In genomic region chr3:185927501-185928200, GRCh38 we compare ENCODE assay signal across 10 cellular contexts. TPM values are rescaled to one million over a fixed set of nuclear protein-coding genes. Genes with fewer than 3 reads are reported as not detected.
DNase-seq lines count a peak whose midpoint lies in the region; TF ChIP-seq lines count a peak whose summit lies in the region.
"Had no signal": no experiment of that assay in that cellular context is flagged by ENCODE, and none has a peak within 500 bp of the region (broad histone marks: within the 10 kb centered on the region; RNA-seq: fewer than 3 reads in every experiment).

No MANE protein-coding gene starts in this region.

- no peaks in the 10 kb centered on the region for H3K9me3 Mint-ChIP-seq in IgD-negative memory B cell

- H3K27ac ChIP-seq in AG04450 (ENCODE audit: low read depth, low read length), result no peak overlapping the region

- H3K27me3 ChIP-seq in AG04450 (ENCODE audit: control insufficient read depth, insufficient read depth, low read length), result no peaks in the 10 kb centered on the region
- no peaks in the 10 kb centered on the region for H3K27me3 ChIP-seq in mucosa of stomach (ENCODE audit: control insufficient read depth, insufficient read depth, low read length)
- H3K27me3 ChIP-seq: tibial nerve had no signal

- H3K4me3 Mint-ChIP-seq in IgD-negative memory B cell, result peak overlapping the region; percentile 16 to 93 (median 55)

- H3K27me3 Mint-ChIP-seq in IgD-negative memory B cell, result no peaks in the 10 kb centered on the region

- peak overlapping the region; percentile 32 for H3K9ac ChIP-seq in mucosa of stomach (ENCODE audit: low read length)

- CTCF ChIA-PET in AG04450 (lab: Charles Lee), result interaction anchor here (0.8 to 10.3 kb wide), 5 partner anchors 14 to 267 kb away, joined by 3 to 99 read pairs (median 9); no protein-coding TSS in a partner anchor

- H3K4me1 Mint-ChIP-seq in IgD-negative memory B cell, result peaks cover 65 to 77% (median 71%) of the 10 kb centered on the region in 3 donors

- H3K4me1 ChIP-seq in mucosa of stomach (ENCODE audit: control insufficient read depth, insufficient read depth, low read length), result peaks cover 59% of the 10 kb centered on the region

- peaks cover 6% of the 10 kb centered on the region for H3K36me3 Mint-ChIP-seq in IgD-negative memory B cell

- H3K9me3 ChIP-seq in AG04450 (ENCODE audit: control insufficient read depth, insufficient read depth, low read length), result no peaks in the 10 kb centered on the region
- H3K9me3 ChIP-seq in mucosa of stomach (ENCODE audit: control insufficient read depth, low read length), result no peaks in the 10 kb centered on the region
- H3K9me3 ChIP-seq: tibial nerve had no signal

- POLR2A ChIA-PET in AG04450 (lab: Yijun Ruan, JAX), result interaction anchor here (0.6 to 4.9 kb wide), 3 partner anchors 10 to 175 kb away, joined by 4 to 26 read pairs (median 13); partner anchors contain the start of gene TRA2B

- H3K27ac Mint-ChIP-seq in IgD-negative memory B cell, result peak overlapping the region; percentile 0 to 95 (median 74)

- DNase-seq in AG04450 (ENCODE audit: low read depth, low spot score), result no peak
- peak; percentile 20 for DNase-seq in cerebellar cortex (ENCODE audit: low spot score)
- DNase-seq in NK-92 treated with Interleukin-12 subunit alpha and Interleukin-12 subunit beta, amount 100 ng/mL, for 24 hours (lab: John Stamatoyannopoulos, UW), result no peak
- DNase-seq in hepatic stellate cell (ENCODE audit: low spot score), result no peak
- no peak for DNase-seq in COLO668 (lab: John Stamatoyannopoulos, UW; ENCODE audit: unreplicated experiment)
- no peak for DNase-seq in nucleus accumbens (lab: John Stamatoyannopoulos, UW)

- no peaks in the 10 kb centered on the region for H3K36me3 ChIP-seq in mucosa of stomach (ENCODE audit: control insufficient read depth, insufficient read depth, low read length)

- H3K4me3 ChIP-seq in AG04450 (ENCODE audit: low read depth, low read length), result peak overlapping the region; percentile 1; the same call in 1 of the 2 replicates
- H3K4me3 ChIP-seq in mucosa of stomach (ENCODE audit: low read length), result no peak overlapping the region
- H3K4me3 ChIP-seq: skin epidermis had no signal

- no peak for TF ChIP-seq CTCF in AG04450 (IDR thresholded peaks at IDR 0.05; ENCODE audit: low read depth, low read length)

RNA-seq across cellular contexts. Expression of gene TRA2B, which starts 10.2 kb away (rescaled TPM):
- polyA plus RNA-seq in AG04450 (2011; rRNA removed) (170 and 216 TPM in 2 replicates), IgD-negative memory B cell (358 TPM)
- 237 and 264 TPM in 2 replicates for polyA minus RNA-seq in AG04450 (2011; rRNA and poly(A)+ RNA removed)
